Comparison of ENCODE assay signal across 11 cellular contexts in the genomic region with DNA sequence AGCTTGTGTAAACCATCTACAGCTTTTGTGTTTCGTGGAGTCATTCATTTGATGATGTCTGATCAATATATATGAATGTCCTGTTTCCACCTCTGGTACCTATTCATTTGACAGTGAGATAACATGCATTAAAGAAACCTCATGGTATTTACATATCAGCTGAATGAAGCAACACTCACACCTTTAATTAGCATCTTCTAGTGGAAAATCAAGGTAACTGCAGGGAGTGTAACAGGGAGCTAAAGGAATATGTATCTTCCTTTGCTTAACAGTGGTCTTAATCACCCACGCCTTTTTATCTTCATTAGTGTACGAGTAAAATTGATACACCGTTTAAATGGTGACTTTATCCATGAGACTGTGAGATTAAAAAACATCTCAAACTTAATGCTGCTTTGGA. TPM values are rescaled to one million over a fixed set of nuclear protein-coding genes. Genes with fewer than 3 reads are reported as not detected.
DNase-seq lines count a peak whose midpoint lies in the region; TF ChIP-seq lines count a peak whose summit lies in the region.
"Had no signal": no experiment of that assay in that cellular context is flagged by ENCODE, and none has a peak within 500 bp of the region (broad histone marks: within the 10 kb centered on the region; RNA-seq: fewer than 3 reads in every experiment).

No MANE protein-coding gene starts in this region.

- H3K27ac ChIP-seq in breast epithelium (no peak overlapping the region), endodermal cell (ENCODE audit: low read depth, low read length) (no peak overlapping the region)
- H3K27ac ChIP-seq: gastrocnemius medialis had no signal

- no peaks in the 10 kb centered on the region for H3K4me1 ChIP-seq in breast epithelium
- peaks cover 3% of the 10 kb centered on the region for H3K4me1 ChIP-seq in endodermal cell (ENCODE audit: control insufficient read depth, insufficient read depth, low read length)
- H3K4me1 ChIP-seq: gastrocnemius medialis had no signal

- H3K4me3 Mint-ChIP-seq in MCF 10A (ENCODE audit: unreplicated experiment) (no peak overlapping the region), endodermal cell (no peak overlapping the region), type B pancreatic cell (no peak overlapping the region)

- TF ChIP-seq POLR2A in breast epithelium (IDR thresholded peaks at IDR 0.05) = no peak

- H3K9ac ChIP-seq in endodermal cell (ENCODE audit: extremely low read depth, low read length, poor library complexity, severe bottlenecking) = no peak overlapping the region

- POLR2A ChIA-PET in MCF 10A (lab: Yijun Ruan, JAX) = interaction anchor here (1.6 to 2.0 kb wide), 2 partner anchors 13 to 15 kb away, joined by 5 to 9 read pairs; a partner anchor contains a TSS

- H3K36me3 Mint-ChIP-seq in MCF 10A (ENCODE audit: insufficient read depth, unreplicated experiment) = peaks cover 6% of the 10 kb centered on the region
- H3K36me3 Mint-ChIP-seq in endodermal cell (ENCODE audit: low read depth) = peaks cover 26% of the 10 kb centered on the region
- peaks cover 14% of the 10 kb centered on the region for H3K36me3 Mint-ChIP-seq in type B pancreatic cell

- H3K9me3 Mint-ChIP-seq in MCF 10A (ENCODE audit: unreplicated experiment) (no peaks in the 10 kb centered on the region), endodermal cell (peaks cover 1% of the 10 kb centered on the region), type B pancreatic cell (no peaks in the 10 kb centered on the region)

- peaks cover 10% of the 10 kb centered on the region for H3K4me1 Mint-ChIP-seq in MCF 10A (ENCODE audit: insufficient read depth, unreplicated experiment)
- H3K4me1 Mint-ChIP-seq in endodermal cell = peaks cover 9% of the 10 kb centered on the region
- no peaks in the 10 kb centered on the region for H3K4me1 Mint-ChIP-seq in type B pancreatic cell (ENCODE audit: unreplicated experiment)

- H3K27me3 ChIP-seq in breast epithelium (no peaks in the 10 kb centered on the region), endodermal cell (ENCODE audit: control insufficient read depth, insufficient read depth, low read length, poor library complexity, severe bottlenecking) (no peaks in the 10 kb centered on the region)
- H3K27me3 ChIP-seq: gastrocnemius medialis had no signal

- no peaks in the 10 kb centered on the region for H3K27me3 Mint-ChIP-seq in MCF 10A (ENCODE audit: insufficient read depth, unreplicated experiment)
- H3K27me3 Mint-ChIP-seq in endodermal cell (ENCODE audit: insufficient read depth) = no peaks in the 10 kb centered on the region
- H3K27me3 Mint-ChIP-seq in type B pancreatic cell = no peaks in the 10 kb centered on the region

- H3K4me3 ChIP-seq in breast epithelium (no peak overlapping the region), endodermal cell (ENCODE audit: low read length) (no peak overlapping the region)
- H3K4me3 ChIP-seq: gastrocnemius medialis had no signal

- peak; percentile 21 for TF ChIP-seq CTCF in MCF 10A (IDR thresholded peaks at IDR 0.05; ENCODE audit: unreplicated experiment)
- no peak for TF ChIP-seq CTCF in breast epithelium (IDR thresholded peaks at IDR 0.05)
- peak; percentile 73 for TF ChIP-seq CTCF in endodermal cell (conservative IDR thresholded peaks at IDR 0.05)
- peak; percentile 44 for TF ChIP-seq CTCF in type B pancreatic cell (conservative IDR thresholded peaks at IDR 0.05)

- WGBS in endodermal cell (ENCODE audit: insufficient coverage in 1 of 2, insufficient read length in 1 of 2), 2 experiments = 90 to 100% methylated on average over 2 to 4 of the region's 4 CpGs

- intact Hi-C loops in MCF 10A (cut with micrococcal nuclease) (no loop called here), breast epithelium (cut with DNase I; ENCODE audit: low total_unique reads) (no loop called here)

- DNase-seq in MCF 10A (ENCODE audit: unreplicated experiment) = peak; percentile 13
- no peak for DNase-seq in breast epithelium (ENCODE audit: low spot score in 2 of 2)
- DNase-seq in NAMALWA (ENCODE audit: low spot score) = peak; percentile 26
- no peak for DNase-seq in endodermal cell
- no peak for DNase-seq in type B pancreatic cell (ENCODE audit: extremely low spot score, unreplicated experiment)
- no peak for DNase-seq in occipital lobe (lab: John Stamatoyannopoulos, UW)
- no peak for DNase-seq in NCI-H446 treated with DMSO at 0.1 percent for 48 hours (lab: John Stamatoyannopoulos, UW)
- no peak for DNase-seq in midbrain (lab: John Stamatoyannopoulos, UW)
- DNase-seq: activated naive CD4-positive, alpha-beta T cell; gastrocnemius medialis; NCI-H2029 had no signal

- no peaks in the 10 kb centered on the region for H3K36me3 ChIP-seq in breast epithelium
- H3K36me3 ChIP-seq in endodermal cell (ENCODE audit: control insufficient read depth, insufficient read depth, low read length) = no peaks in the 10 kb centered on the region
- H3K36me3 ChIP-seq: gastrocnemius medialis had no signal

- CTCF ChIA-PET in MCF 10A (lab: Yijun Ruan, JAX) = interaction anchor here (0.7 to 1.9 kb wide), 7 partner anchors 8 to 394 kb away, joined by 3 to 8 read pairs (median 6); no protein-coding TSS in a partner anchor

- no peak overlapping the region for H3K27ac Mint-ChIP-seq in MCF 10A (ENCODE audit: low read depth, unreplicated experiment)
- no peak overlapping the region for H3K27ac Mint-ChIP-seq in endodermal cell
- no peak overlapping the region for H3K27ac Mint-ChIP-seq in type B pancreatic cell

- no TSS peak for BruUV-seq in MCF 10A (replicated peaks; lab: Mats Ljungman, UMichigan)

- H3K9me3 ChIP-seq in breast epithelium (no peaks in the 10 kb centered on the region), endodermal cell (ENCODE audit: control insufficient read depth, low read length) (no peaks in the 10 kb centered on the region)
- H3K9me3 ChIP-seq: gastrocnemius medialis had no signal

RNA-seq across cellular contexts. Expression of a gene that starts 15.6 kb away (rescaled TPM):
- total RNA-seq in MCF 10A (2022) (47.8 and 59.8 TPM in 2 replicates), breast epithelium (10 to 100 TPM; 16.3 to 31.5 (median 25.8) TPM), endodermal cell (100 to 1,000 TPM in 1 of 2 donors, 10 to 100 TPM in 1; 79.6 to 113 TPM), type B pancreatic cell (ENCODE audit: low replicate concordance) (41.6 and 63.2 TPM in 2 replicates), occipital lobe (154 TPM)
- 63.9 TPM for polyA plus RNA-seq in endodermal cell (2013, experiment 1 of 2)
- polyA plus RNA-seq in endodermal cell (2013, experiment 2 of 2) = 64.5 TPM

Comparison
In these comparisons a context has a peak if more than half of its experiments do, and no peak if none do; other contexts are left out.
1. DNase-seq: peak in MCF 10A (single experiment) and NAMALWA (single experiment); none in breast epithelium (0 of 2), endodermal cell (single experiment), type B pancreatic cell (single experiment), occipital lobe (single experiment), NCI-H446 treated with DMSO at 0.1 percent for 48 hours (single experiment) and midbrain (single experiment).
2. CTCF ChIP-seq: peak in MCF 10A (single experiment), endodermal cell (single experiment) and type B pancreatic cell (single experiment); none in breast epithelium (0 of 3).